In the genomic region with DNA sequence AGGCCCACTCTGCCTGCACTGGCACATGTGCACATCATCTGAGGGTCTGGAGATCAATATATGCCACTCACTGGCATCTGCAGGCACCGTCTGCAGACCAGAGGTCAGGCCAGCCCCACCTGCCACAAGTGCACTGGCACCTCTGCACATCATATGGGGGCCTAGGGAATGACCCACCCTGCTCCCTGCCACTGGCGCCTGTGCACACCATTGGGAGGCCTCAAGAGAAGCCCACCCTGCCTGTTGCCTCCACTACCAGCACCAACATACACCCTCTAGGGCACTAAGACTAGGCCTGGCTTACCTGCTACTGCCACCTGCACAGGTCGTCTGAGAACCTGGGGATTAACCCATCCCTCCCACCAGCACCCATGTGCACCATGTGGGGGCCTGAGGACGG, we compare ENCODE assay signal across 28 cellular contexts.
"Had no signal": no experiment of that assay in that cellular context is flagged by ENCODE, and none has a peak within 500 bp of the region (broad histone marks: within the 10 kb centered on the region; RNA-seq: fewer than 3 reads in every experiment).

No MANE protein-coding gene starts in this region.

- H3K27ac Mint-ChIP-seq: activated CD4-positive, alpha-beta memory T cell treated with anti-CD3 and anti-CD28 coated beads for 36 hours; activated CD4-positive, alpha-beta T cell treated with anti-CD3 and anti-CD28 coated beads, Interleukin-2, amount 10 ng/mL, durations not matched to agents 24 days and 14 days; activated naive CD4-positive, alpha-beta T cell treated with anti-CD3 and anti-CD28 coated beads, Interleukin-2, amount 10 ng/mL, durations not matched to agents 7 days and 5 days; activated naive CD8-positive, alpha-beta T cell treated with anti-CD3 and anti-CD28 coated beads, Interleukin-2, amount 10 ng/mL, durations not matched to agents 7 days and 5 days; activated T-cell treated with anti-CD3 and anti-CD28 coated beads, Interleukin-2, amount 50 U/mL, for 24 hours; effector memory CD8-positive, alpha-beta T cell; nephron; progenitor cell of endocrine pancreas had no signal

- H3K27me3 Mint-ChIP-seq: activated CD4-positive, alpha-beta memory T cell treated with anti-CD3 and anti-CD28 coated beads for 36 hours; activated CD4-positive, alpha-beta T cell treated with anti-CD3 and anti-CD28 coated beads, Interleukin-2, amount 10 ng/mL, durations not matched to agents 24 days and 14 days; activated naive CD4-positive, alpha-beta T cell treated with anti-CD3 and anti-CD28 coated beads, Interleukin-2, amount 10 ng/mL, durations not matched to agents 7 days and 5 days; activated naive CD8-positive, alpha-beta T cell treated with anti-CD3 and anti-CD28 coated beads, Interleukin-2, amount 10 ng/mL, durations not matched to agents 7 days and 5 days; activated T-cell treated with anti-CD3 and anti-CD28 coated beads, Interleukin-2, amount 50 U/mL, for 24 hours; effector memory CD8-positive, alpha-beta T cell had no signal

- H3K9me3 ChIP-seq: neutrophil, ovary, right lobe of liver, thoracic aorta, uterus had no signal

- H3K4me1 ChIP-seq: left ventricle myocardium inferior, right lobe of liver, uterus had no signal

- DNase-seq: activated CD4-positive, alpha-beta memory T cell treated with anti-CD3 and anti-CD28 coated beads for 36 hours; activated CD4-positive, alpha-beta T cell treated with anti-CD3 and anti-CD28 coated beads, Interleukin-2, amount 10 ng/mL, durations not matched to agents 24 days and 14 days; activated CD4-positive, CD25-positive, alpha-beta regulatory T cell treated with anti-CD3 and anti-CD28 coated beads, Interleukin-2, amount 50 U/mL, for 72 hours; activated CD8-positive, alpha-beta memory T cell treated with anti-CD3 and anti-CD28 coated beads, Interleukin-2, amount 50 U/mL, for 48 hours; activated gamma-delta T cell; activated naive CD4-positive, alpha-beta T cell treated with anti-CD3 and anti-CD28 coated beads, Interleukin-2, amount 10 ng/mL, durations not matched to agents 7 days and 5 days; activated naive CD8-positive, alpha-beta T cell treated with anti-CD3 and anti-CD28 coated beads, Interleukin-2, amount 10 ng/mL, durations not matched to agents 7 days and 5 days; activated T-cell treated with anti-CD3 and anti-CD28 coated beads, Interleukin-2, amount 50 U/mL, for 24 hours; brain microvascular endothelial cell; cortex of kidney; effector memory CD8-positive, alpha-beta T cell; foreskin fibroblast; heart left ventricle; left ventricle myocardium inferior; ovary; right lobe of liver; stimulated activated CD4-positive, alpha-beta T cell treated with anti-CD3 and anti-CD28 coated beads, Interleukin-12 subunit alpha, Interleukin-12 subunit beta, amount 100 ng/mL, for 4 hours; stimulated activated CD4-positive, alpha-beta T cell treated with anti-CD3 and anti-CD28 coated beads, Interleukin-4, amount 100 ng/mL, for 1 hour; stimulated activated naive CD8-positive, alpha-beta T cell treated with anti-CD3 and anti-CD28 coated beads, Interleukin-15, Interleukin-2, amounts not matched to agents 100 U/mL and 50 U/mL, for 24 hours; T-helper 2 cell; trophoblast cell; uterus had no signal

- FAIRE-seq: astrocyte had no signal

- H3K27me3 ChIP-seq: brain microvascular endothelial cell, heart left ventricle, neutrophil, ovary, right lobe of liver, uterus had no signal

- H3K4me3 ChIP-seq: heart left ventricle, left ventricle myocardium inferior, lung, ovary, right lobe of liver, thoracic aorta, uterus had no signal

- ATAC-seq: effector memory CD8-positive, alpha-beta T cell; stimulated activated naive CD8-positive, alpha-beta T cell treated with anti-CD3 and anti-CD28 coated beads, Interleukin-15, Interleukin-2, amounts not matched to agents 100 U/mL and 50 U/mL, for 24 hours had no signal

- H3K9me3 Mint-ChIP-seq: activated CD4-positive, alpha-beta T cell treated with anti-CD3 and anti-CD28 coated beads, Interleukin-2, amount 10 ng/mL, durations not matched to agents 24 days and 14 days; activated naive CD4-positive, alpha-beta T cell treated with anti-CD3 and anti-CD28 coated beads, Interleukin-2, amount 10 ng/mL, durations not matched to agents 7 days and 5 days; activated naive CD8-positive, alpha-beta T cell treated with anti-CD3 and anti-CD28 coated beads, Interleukin-2, amount 10 ng/mL, durations not matched to agents 7 days and 5 days; effector memory CD8-positive, alpha-beta T cell had no signal

- H3K27ac ChIP-seq: heart left ventricle, left ventricle myocardium inferior, neutrophil, ovary, right lobe of liver, uterus had no signal

- H3K4me1 Mint-ChIP-seq: activated CD4-positive, alpha-beta T cell treated with anti-CD3 and anti-CD28 coated beads, Interleukin-2, amount 10 ng/mL, durations not matched to agents 24 days and 14 days; activated naive CD4-positive, alpha-beta T cell treated with anti-CD3 and anti-CD28 coated beads, Interleukin-2, amount 10 ng/mL, durations not matched to agents 7 days and 5 days; activated naive CD8-positive, alpha-beta T cell treated with anti-CD3 and anti-CD28 coated beads, Interleukin-2, amount 10 ng/mL, durations not matched to agents 7 days and 5 days; nephron had no signal

- H3K36me3 ChIP-seq: brain microvascular endothelial cell, heart left ventricle, neutrophil, ovary, right lobe of liver, thoracic aorta, uterus had no signal

- H3K4me3 Mint-ChIP-seq: activated CD4-positive, alpha-beta memory T cell treated with anti-CD3 and anti-CD28 coated beads for 36 hours; activated CD4-positive, alpha-beta T cell treated with anti-CD3 and anti-CD28 coated beads, Interleukin-2, amount 10 ng/mL, durations not matched to agents 24 days and 14 days; activated naive CD4-positive, alpha-beta T cell treated with anti-CD3 and anti-CD28 coated beads, Interleukin-2, amount 10 ng/mL, durations not matched to agents 7 days and 5 days; activated naive CD8-positive, alpha-beta T cell treated with anti-CD3 and anti-CD28 coated beads, Interleukin-2, amount 10 ng/mL, durations not matched to agents 7 days and 5 days; activated T-cell treated with anti-CD3 and anti-CD28 coated beads, Interleukin-2, amount 50 U/mL, for 24 hours; effector memory CD8-positive, alpha-beta T cell; nephron had no signal
